Comparison of ENCODE assay signal across 8 cellular contexts in the genomic region with DNA sequence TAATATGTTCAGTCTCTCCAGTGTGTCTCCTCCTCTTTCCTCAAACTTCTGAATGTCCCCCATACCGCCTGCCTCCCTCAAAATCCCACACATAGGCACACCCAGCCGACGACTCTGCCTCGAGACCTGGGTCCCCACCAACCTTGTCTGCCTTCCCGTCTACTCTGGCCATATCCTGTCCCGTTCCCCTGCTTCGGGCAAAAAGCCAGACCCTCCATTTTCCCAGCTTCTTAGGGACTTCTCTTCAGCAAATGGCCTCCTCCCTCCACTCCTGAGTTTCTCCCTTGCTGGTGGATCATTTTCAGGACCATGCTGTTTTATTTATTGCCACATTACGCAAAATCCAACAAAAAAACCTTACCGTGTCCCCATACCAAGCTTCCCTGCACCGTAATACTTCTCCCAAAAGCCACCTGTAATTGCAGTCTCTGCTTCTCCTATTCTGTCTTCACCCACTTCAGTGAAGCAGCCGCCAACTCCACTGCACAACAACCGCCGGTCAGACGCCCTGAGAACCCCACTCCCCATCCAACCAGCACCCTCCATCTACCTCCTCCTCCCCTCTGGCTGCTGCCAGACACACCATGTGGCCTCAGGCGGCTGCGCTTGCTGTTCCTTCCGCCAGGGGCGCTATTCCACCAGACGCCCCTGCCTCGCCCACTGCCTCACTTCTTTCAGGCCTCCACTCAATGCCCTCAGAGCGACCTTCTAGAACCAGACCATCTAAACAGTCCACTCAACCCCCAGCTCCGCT.
DNase-seq lines count a peak whose midpoint lies in the region; ATAC-seq and TF ChIP-seq lines count a peak whose summit lies in the region.

No MANE protein-coding gene starts in this region.

- peak; percentile 95 for ATAC-seq in HCT116

- intact Hi-C loops in HCT116 (cut with micrococcal nuclease): no loop called here
- intact Hi-C loops in sigmoid colon (cut with DNase I): no loop called here

- 65 to 70% methylated on average over 22 of the region's 22 CpGs for WGBS in tibial nerve, 2 donors
- 73 to 86% methylated on average over 22 of the region's 22 CpGs for WGBS in sigmoid colon, 2 donors

- TF ChIP-seq RAD21 in HCT116 (IDR thresholded peaks at IDR 0.05; ENCODE audit: low read depth): no peak

- H3K9me2 ChIP-seq in HCT116 (ENCODE audit: insufficient read depth): no peaks in the 10 kb centered on the region

- no peak overlapping the region for H3K27ac ChIP-seq in HCT116 (ENCODE audit: low read depth, low read length)
- no peak overlapping the region for H3K27ac ChIP-seq in tibial nerve
- no peak overlapping the region for H3K27ac ChIP-seq in sigmoid colon

- peak overlapping the region; percentile 98 for H2AFZ ChIP-seq in HCT116 (ENCODE audit: low read depth, low read length, poor library complexity, severe bottlenecking)

- CTCF ChIA-PET in HCT116 (lab: Charles Lee): interaction anchor here (1.0 to 2.8 kb wide), 3 partner anchors 16 to 317 kb away, joined by 3 to 8 read pairs (median 4); partner anchors contain the start of genes NMRK1 and OSTF1

- DNase-seq in GM10266 (ENCODE audit: extremely low spot score) (peak; percentile 28), HCT116 (ENCODE audit: low read depth, low spot score) (peak; percentile 47), NCI-H1092 (lab: John Stamatoyannopoulos, UW) (peak; percentile 7), iPS DF 4.7 (ENCODE audit: extremely low read depth, low spot score) (peak; percentile 62), tibial nerve (ENCODE audit: low spot score in 2 of 2) (no peak), sigmoid colon (no peak)
- DNase-seq in activated T-cell treated with anti-CD3 and anti-CD28 coated beads, Interleukin-2, amount 50 U/mL, for 1 hour: peak; percentile 49
- DNase-seq in stimulated activated CD8-positive, alpha-beta memory T cell treated with anti-CD3 and anti-CD28 coated beads, Interleukin-7, amount 100 ng/mL, for 24 hours (ENCODE audit: low read depth): peak; percentile 4

- no peaks in the 10 kb centered on the region for H4K20me1 ChIP-seq in HCT116 (ENCODE audit: insufficient read depth)

- H3K79me2 ChIP-seq in HCT116 (ENCODE audit: insufficient read depth, low read length): no peaks in the 10 kb centered on the region

- no TSS peak for BruUV-seq in HCT116 (replicated peaks; lab: Mats Ljungman, UMichigan)

- H3K9ac ChIP-seq in HCT116 (ENCODE audit: low read length): no peak overlapping the region

- H3K36me3 ChIP-seq in HCT116 (ENCODE audit: control insufficient read depth in 1 of 2, insufficient read depth in 2 of 2, low read length in 2 of 2) (no peaks in the 10 kb centered on the region), tibial nerve (no peaks in the 10 kb centered on the region), sigmoid colon (no peaks in the 10 kb centered on the region)

- no peak for TF ChIP-seq EP300 in tibial nerve (IDR thresholded peaks at IDR 0.05)
- TF ChIP-seq EP300 in sigmoid colon (IDR thresholded peaks at IDR 0.05): no peak

- H3K4me2 ChIP-seq in HCT116 (ENCODE audit: low read length): peak overlapping the region; percentile 25; the same call in 1 of the 2 replicates

- peak; percentile 61 for TF ChIP-seq CTCF in GM10266 (IDR thresholded peaks at IDR 0.05; ENCODE audit: control insufficient read depth, insufficient read depth, low read depth, missing control alignments)
- peak; percentile 10 to 97 (median 95); a peak in 4 of 6 replicates for TF ChIP-seq CTCF in HCT116 (IDR thresholded peaks at IDR 0.05 in 2 of 3, conservative IDR thresholded peaks at IDR 0.05 in 1 of 3; ENCODE audit: borderline replicate concordance in 1 of 3, insufficient read depth in 1 of 3, low read depth in 2 of 3, low read length in 2 of 3)
- TF ChIP-seq CTCF in tibial nerve (IDR thresholded peaks at IDR 0.05): peak in 1 of 5 experiments; percentile 42
- peak in 1 of 4 experiments; percentile 41 for TF ChIP-seq CTCF in sigmoid colon (IDR thresholded peaks at IDR 0.05)

- H3K27me3 ChIP-seq in HCT116 (ENCODE audit: insufficient read depth, low read length) (no peaks in the 10 kb centered on the region), tibial nerve (no peaks in the 10 kb centered on the region), sigmoid colon (peaks cover 0 to 10% (median 0%) of the 10 kb centered on the region in 3 donors)

- RAD21 ChIA-PET in HCT116 (lab: Charles Lee; ENCODE audit: low non-redundant PET in 1 of 2, low total read pairs in 2 of 2, uncharacterized antibody in 2 of 2, unreplicated experiment in 2 of 2): no interaction called here

- TF ChIP-seq POLR2A in HCT116 (IDR thresholded peaks at IDR 0.05; ENCODE audit: borderline replicate concordance, extremely low read depth, insufficient read depth, insufficient read length) (no peak), tibial nerve (IDR thresholded peaks at IDR 0.05) (no peak), sigmoid colon (IDR thresholded peaks at IDR 0.05) (no peak)

- H3K4me3 ChIP-seq in HCT116 (replicated peaks in 1 of 2; ENCODE audit: low read depth in 1 of 2, low read length in 2 of 2) (no peak overlapping the region), tibial nerve (no peak overlapping the region), sigmoid colon (no peak overlapping the region)

- no peaks in the 10 kb centered on the region for H3K9me3 ChIP-seq in HCT116 (ENCODE audit: control insufficient read depth in 1 of 2, insufficient read depth in 1 of 2, low read depth in 1 of 2, low read length in 2 of 2)
- H3K9me3 ChIP-seq in tibial nerve: no peaks in the 10 kb centered on the region
- no peaks in the 10 kb centered on the region for H3K9me3 ChIP-seq in sigmoid colon

- POLR2A ChIA-PET in HCT116 (lab: Charles Lee): no interaction called here

- H3K4me1 ChIP-seq in HCT116 (ENCODE audit: control insufficient read depth in 1 of 2, insufficient read depth in 2 of 2, low read length in 2 of 2) (peaks cover 0 to 6% of the 10 kb centered on the region in 2 experiments; a peak in 2 of 4 replicates), tibial nerve (peaks cover 0 to 4% (median 0%) of the 10 kb centered on the region in 4 donors), sigmoid colon (no peaks in the 10 kb centered on the region)

TF ChIP-seq in HCT116, 20 proteins besides CTCF, POLR2A, EP300 and RAD21:
- TF ChIP-seq ZBTB33 (IDR thresholded peaks at IDR 0.05; ENCODE audit: extremely low read depth, insufficient replicate concordance, low read length) (no peak), MAX (IDR thresholded peaks at IDR 0.05) (peak; percentile 46; the same call in 1 of the 2 replicates)

Comparison
In these comparisons a context has a peak if more than half of its experiments do, and no peak if none do; other contexts are left out.
1. DNase-seq: peak in GM10266 (single experiment), HCT116 (single experiment), NCI-H1092 (single experiment), activated T-cell treated with anti-CD3 and anti-CD28 coated beads, Interleukin-2, amount 50 U/mL, for 1 hour (single experiment), iPS DF 4.7 (single experiment) and stimulated activated CD8-positive, alpha-beta memory T cell treated with anti-CD3 and anti-CD28 coated beads, Interleukin-7, amount 100 ng/mL, for 24 hours (single experiment); none in tibial nerve (0 of 2) and sigmoid colon (single experiment).